ENCODE assay signal across 8 cellular contexts in genomic region chr2:111436411-111436810, GRCh38.
ATAC-seq lines count a peak whose summit lies in the region.

No MANE protein-coding gene starts in this region.

- ATAC-seq in GM18498 (IDR thresholded peaks at IDR 0.05; ENCODE audit: unreplicated experiment) (peak; percentile 55), GM18873 (IDR thresholded peaks at IDR 0.05; ENCODE audit: low FRiP score, unreplicated experiment) (peak; percentile 39), GM19372 (IDR thresholded peaks at IDR 0.05; ENCODE audit: low read depth, unreplicated experiment) (peak; percentile 41), GM21529 (IDR thresholded peaks at IDR 0.05; ENCODE audit: unreplicated experiment) (peak; percentile 49), HG02763 (IDR thresholded peaks at IDR 0.05; ENCODE audit: unreplicated experiment) (peak; percentile 46), HG02970 (IDR thresholded peaks at IDR 0.05; ENCODE audit: low FRiP score, unreplicated experiment) (peak; percentile 48), HG03159 (IDR thresholded peaks at IDR 0.05; ENCODE audit: unreplicated experiment) (peak; percentile 64), HG03571 (IDR thresholded peaks at IDR 0.05; ENCODE audit: unreplicated experiment) (peak; percentile 78)

Comparison
In these comparisons a context has a peak if more than half of its experiments do, and no peak if none do; other contexts are left out.
1. Peak in every context shown above with its lines: ATAC-seq.